Comparison of ENCODE assay signal across 1 cellular context in the genomic region with DNA sequence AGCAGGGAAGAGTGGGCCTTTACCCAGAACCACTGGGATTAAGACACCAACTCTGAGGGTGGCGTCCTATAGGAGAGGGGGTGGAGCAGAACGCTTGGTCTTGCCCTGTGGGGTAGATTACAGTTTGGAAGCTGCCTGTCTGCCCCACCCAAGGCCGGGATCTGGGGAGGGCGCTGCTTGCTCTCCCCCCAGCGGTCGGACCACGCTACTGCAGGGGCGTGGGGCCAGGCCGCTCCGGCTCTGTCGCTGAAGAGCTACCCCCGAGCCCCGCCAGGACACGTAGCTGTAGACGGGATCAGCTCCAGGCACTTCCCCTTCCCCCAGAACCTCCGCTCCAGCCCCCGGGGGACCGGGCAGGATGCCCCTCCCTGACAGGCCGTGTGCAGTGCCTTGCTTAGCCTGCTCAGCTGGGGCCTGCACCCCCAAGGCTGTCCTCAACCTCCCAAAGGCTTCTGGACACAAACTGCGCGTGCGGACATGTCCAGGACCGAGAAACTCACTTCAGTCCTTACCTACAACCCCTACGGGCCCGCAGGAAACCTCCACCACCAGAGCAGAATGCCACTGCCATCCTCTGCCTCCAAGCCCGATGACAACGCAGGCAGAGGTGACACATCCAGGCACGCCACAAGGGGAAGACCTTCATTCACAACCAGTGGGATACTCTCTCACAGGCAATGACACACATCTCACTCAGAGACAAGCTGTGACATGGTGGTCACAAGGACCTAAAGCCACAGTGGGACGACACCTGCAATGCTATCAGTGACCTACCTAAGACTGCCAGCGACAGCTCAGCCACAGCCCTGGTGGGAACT.
TF ChIP-seq lines count a peak whose summit lies in the region.

No MANE protein-coding gene starts in this region.

TF ChIP-seq in K562, 482 proteins besides CTCF, POLR2A, EP300 and RAD21 (continued from another document and continues in another):
- TF ChIP-seq, protein P1, sequence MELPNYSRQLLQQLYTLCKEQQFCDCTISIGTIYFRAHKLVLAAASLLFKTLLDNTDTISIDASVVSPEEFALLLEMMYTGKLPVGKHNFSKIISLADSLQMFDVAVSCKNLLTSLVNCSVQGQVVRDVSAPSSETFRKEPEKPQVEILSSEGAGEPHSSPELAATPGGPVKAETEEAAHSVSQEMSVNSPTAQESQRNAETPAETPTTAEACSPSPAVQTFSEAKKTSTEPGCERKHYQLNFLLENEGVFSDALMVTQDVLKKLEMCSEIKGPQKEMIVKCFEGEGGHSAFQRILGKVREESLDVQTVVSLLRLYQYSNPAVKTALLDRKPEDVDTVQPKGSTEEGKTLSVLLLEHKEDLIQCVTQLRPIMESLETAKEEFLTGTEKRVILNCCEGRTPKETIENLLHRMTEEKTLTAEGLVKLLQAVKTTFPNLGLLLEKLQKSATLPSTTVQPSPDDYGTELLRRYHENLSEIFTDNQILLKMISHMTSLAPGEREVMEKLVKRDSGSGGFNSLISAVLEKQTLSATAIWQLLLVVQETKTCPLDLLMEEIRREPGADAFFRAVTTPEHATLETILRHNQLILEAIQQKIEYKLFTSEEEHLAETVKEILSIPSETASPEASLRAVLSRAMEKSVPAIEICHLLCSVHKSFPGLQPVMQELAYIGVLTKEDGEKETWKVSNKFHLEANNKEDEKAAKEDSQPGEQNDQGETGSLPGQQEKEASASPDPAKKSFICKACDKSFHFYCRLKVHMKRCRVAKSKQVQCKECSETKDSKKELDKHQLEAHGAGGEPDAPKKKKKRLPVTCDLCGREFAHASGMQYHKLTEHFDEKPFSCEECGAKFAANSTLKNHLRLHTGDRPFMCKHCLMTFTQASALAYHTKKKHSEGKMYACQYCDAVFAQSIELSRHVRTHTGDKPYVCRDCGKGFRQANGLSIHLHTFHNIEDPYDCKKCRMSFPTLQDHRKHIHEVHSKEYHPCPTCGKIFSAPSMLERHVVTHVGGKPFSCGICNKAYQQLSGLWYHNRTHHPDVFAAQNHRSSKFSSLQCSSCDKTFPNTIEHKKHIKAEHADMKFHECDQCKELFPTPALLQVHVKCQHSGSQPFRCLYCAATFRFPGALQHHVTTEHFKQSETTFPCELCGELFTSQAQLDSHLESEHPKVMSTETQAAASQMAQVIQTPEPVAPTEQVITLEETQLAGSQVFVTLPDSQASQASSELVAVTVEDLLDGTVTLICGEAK (IDR thresholded peaks at IDR 0.05): no peak
- TF ChIP-seq, protein P1 (CRISPR knock-in tag; IDR thresholded peaks at IDR 0.05): no peak
- no peak for TF ChIP-seq EZH2 (IDR thresholded peaks at IDR 0.05; ENCODE audit: borderline replicate concordance, low read depth, low read length)
- TF ChIP-seq, protein P2, sequence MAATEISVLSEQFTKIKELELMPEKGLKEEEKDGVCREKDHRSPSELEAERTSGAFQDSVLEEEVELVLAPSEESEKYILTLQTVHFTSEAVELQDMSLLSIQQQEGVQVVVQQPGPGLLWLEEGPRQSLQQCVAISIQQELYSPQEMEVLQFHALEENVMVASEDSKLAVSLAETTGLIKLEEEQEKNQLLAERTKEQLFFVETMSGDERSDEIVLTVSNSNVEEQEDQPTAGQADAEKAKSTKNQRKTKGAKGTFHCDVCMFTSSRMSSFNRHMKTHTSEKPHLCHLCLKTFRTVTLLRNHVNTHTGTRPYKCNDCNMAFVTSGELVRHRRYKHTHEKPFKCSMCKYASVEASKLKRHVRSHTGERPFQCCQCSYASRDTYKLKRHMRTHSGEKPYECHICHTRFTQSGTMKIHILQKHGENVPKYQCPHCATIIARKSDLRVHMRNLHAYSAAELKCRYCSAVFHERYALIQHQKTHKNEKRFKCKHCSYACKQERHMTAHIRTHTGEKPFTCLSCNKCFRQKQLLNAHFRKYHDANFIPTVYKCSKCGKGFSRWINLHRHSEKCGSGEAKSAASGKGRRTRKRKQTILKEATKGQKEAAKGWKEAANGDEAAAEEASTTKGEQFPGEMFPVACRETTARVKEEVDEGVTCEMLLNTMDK (IDR thresholded peaks at IDR 0.05; ENCODE audit: borderline replicate concordance, insufficient read depth, low read depth, low read length, poor library complexity, severe bottlenecking): peak; percentile 18
- no peak for TF ChIP-seq GTF2E2 (tag; IDR thresholded peaks at IDR 0.05)
- TF ChIP-seq, protein P3, sequence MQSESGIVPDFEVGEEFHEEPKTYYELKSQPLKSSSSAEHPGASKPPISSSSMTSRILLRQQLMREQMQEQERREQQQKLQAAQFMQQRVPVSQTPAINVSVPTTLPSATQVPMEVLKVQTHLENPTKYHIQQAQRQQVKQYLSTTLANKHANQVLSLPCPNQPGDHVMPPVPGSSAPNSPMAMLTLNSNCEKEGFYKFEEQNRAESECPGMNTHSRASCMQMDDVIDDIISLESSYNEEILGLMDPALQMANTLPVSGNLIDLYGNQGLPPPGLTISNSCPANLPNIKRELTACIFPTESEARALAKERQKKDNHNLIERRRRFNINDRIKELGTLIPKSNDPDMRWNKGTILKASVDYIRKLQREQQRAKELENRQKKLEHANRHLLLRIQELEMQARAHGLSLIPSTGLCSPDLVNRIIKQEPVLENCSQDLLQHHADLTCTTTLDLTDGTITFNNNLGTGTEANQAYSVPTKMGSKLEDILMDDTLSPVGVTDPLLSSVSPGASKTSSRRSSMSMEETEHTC (IDR thresholded peaks at IDR 0.05): no peak
- TF ChIP-seq KAT7 (CRISPR knock-in tag; IDR thresholded peaks at IDR 0.05; ENCODE audit: borderline replicate concordance): peak; percentile 68
- no peak for TF ChIP-seq HMG20A (CRISPR knock-in tag; conservative IDR thresholded peaks at IDR 0.05)
- no peak for TF ChIP-seq ZNF77 (CRISPR knock-in tag; IDR thresholded peaks at IDR 0.05)
- TF ChIP-seq, protein P4, sequence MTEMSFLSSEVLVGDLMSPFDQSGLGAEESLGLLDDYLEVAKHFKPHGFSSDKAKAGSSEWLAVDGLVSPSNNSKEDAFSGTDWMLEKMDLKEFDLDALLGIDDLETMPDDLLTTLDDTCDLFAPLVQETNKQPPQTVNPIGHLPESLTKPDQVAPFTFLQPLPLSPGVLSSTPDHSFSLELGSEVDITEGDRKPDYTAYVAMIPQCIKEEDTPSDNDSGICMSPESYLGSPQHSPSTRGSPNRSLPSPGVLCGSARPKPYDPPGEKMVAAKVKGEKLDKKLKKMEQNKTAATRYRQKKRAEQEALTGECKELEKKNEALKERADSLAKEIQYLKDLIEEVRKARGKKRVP (CRISPR knock-in tag; IDR thresholded peaks at IDR 0.05): no peak
- no peak for TF ChIP-seq ZNF507 (tag; conservative IDR thresholded peaks at IDR 0.05)
- TF ChIP-seq, protein P5, sequence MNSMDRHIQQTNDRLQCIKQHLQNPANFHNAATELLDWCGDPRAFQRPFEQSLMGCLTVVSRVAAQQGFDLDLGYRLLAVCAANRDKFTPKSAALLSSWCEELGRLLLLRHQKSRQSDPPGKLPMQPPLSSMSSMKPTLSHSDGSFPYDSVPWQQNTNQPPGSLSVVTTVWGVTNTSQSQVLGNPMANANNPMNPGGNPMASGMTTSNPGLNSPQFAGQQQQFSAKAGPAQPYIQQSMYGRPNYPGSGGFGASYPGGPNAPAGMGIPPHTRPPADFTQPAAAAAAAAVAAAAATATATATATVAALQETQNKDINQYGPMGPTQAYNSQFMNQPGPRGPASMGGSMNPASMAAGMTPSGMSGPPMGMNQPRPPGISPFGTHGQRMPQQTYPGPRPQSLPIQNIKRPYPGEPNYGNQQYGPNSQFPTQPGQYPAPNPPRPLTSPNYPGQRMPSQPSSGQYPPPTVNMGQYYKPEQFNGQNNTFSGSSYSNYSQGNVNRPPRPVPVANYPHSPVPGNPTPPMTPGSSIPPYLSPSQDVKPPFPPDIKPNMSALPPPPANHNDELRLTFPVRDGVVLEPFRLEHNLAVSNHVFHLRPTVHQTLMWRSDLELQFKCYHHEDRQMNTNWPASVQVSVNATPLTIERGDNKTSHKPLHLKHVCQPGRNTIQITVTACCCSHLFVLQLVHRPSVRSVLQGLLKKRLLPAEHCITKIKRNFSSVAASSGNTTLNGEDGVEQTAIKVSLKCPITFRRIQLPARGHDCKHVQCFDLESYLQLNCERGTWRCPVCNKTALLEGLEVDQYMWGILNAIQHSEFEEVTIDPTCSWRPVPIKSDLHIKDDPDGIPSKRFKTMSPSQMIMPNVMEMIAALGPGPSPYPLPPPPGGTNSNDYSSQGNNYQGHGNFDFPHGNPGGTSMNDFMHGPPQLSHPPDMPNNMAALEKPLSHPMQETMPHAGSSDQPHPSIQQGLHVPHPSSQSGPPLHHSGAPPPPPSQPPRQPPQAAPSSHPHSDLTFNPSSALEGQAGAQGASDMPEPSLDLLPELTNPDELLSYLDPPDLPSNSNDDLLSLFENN (IDR thresholded peaks at IDR 0.05; ENCODE audit: low read depth in 2 of 2, low read length in 2 of 2): peak in 1 of 2 experiments; percentile 54; a peak in 1 of 4 replicates
- no peak for TF ChIP-seq MEF2A (IDR thresholded peaks at IDR 0.05; ENCODE audit: control insufficient read depth, low read depth, low read length)
- TF ChIP-seq SRSF9 (IDR thresholded peaks at IDR 0.05; ENCODE audit: borderline replicate concordance, low read depth, low read length): no peak
- TF ChIP-seq CHD2 (IDR thresholded peaks at IDR 0.05; ENCODE audit: low read depth, low read length): no peak
- TF ChIP-seq, protein P6, sequence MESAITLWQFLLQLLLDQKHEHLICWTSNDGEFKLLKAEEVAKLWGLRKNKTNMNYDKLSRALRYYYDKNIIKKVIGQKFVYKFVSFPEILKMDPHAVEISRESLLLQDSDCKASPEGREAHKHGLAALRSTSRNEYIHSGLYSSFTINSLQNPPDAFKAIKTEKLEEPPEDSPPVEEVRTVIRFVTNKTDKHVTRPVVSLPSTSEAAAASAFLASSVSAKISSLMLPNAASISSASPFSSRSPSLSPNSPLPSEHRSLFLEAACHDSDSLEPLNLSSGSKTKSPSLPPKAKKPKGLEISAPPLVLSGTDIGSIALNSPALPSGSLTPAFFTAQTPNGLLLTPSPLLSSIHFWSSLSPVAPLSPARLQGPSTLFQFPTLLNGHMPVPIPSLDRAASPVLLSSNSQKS (CRISPR knock-in tag; IDR thresholded peaks at IDR 0.05): no peak
- TF ChIP-seq SNIP1 (IDR thresholded peaks at IDR 0.05; ENCODE audit: low read depth): no peak
- TF ChIP-seq ZFPM2 (CRISPR knock-in tag; IDR thresholded peaks at IDR 0.05): no peak
- TF ChIP-seq ZNF707 (CRISPR knock-in tag; conservative IDR thresholded peaks at IDR 0.05): no peak
- no peak for TF ChIP-seq COPS2 (conservative IDR thresholded peaks at IDR 0.05)
- TF ChIP-seq, protein P7, sequence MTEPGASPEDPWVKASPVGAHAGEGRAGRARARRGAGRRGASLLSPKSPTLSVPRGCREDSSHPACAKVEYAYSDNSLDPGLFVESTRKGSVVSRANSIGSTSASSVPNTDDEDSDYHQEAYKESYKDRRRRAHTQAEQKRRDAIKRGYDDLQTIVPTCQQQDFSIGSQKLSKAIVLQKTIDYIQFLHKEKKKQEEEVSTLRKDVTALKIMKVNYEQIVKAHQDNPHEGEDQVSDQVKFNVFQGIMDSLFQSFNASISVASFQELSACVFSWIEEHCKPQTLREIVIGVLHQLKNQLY (CRISPR knock-in tag; conservative IDR thresholded peaks at IDR 0.05): no peak
- TF ChIP-seq, protein P8, sequence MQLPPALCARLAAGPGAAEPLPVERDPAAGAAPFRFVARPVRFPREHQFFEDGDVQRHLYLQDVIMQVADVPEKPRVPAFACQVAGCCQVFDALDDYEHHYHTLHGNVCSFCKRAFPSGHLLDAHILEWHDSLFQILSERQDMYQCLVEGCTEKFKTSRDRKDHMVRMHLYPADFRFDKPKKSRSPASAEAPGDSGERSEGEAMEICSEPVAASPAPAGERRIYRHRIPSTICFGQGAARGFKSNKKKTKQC (CRISPR knock-in tag; IDR thresholded peaks at IDR 0.05): peak; percentile 85
- TF ChIP-seq RNF2 (IDR thresholded peaks at IDR 0.05): no peak
- no peak for TF ChIP-seq ADNP (tag; IDR thresholded peaks at IDR 0.05)
- TF ChIP-seq IFI16 (CRISPR knock-in tag; IDR thresholded peaks at IDR 0.05): 0 out of 2 replicates have a peak, but pooled peaks have one; percentile 35
- TF ChIP-seq, protein P9, sequence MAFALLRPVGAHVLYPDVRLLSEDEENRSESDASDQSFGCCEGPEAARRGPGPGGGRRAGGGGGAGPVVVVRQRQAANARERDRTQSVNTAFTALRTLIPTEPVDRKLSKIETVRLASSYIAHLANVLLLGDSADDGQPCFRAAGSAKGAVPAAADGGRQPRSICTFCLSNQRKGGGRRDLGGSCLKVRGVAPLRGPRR (CRISPR knock-in tag; IDR thresholded peaks at IDR 0.05): 0 out of 2 replicates have a peak, but pooled peaks have one; percentile 33
- 0 out of 2 replicates have a peak, but pooled peaks have one; percentile 18 for TF ChIP-seq HEY1 (CRISPR knock-in tag; IDR thresholded peaks at IDR 0.05; ENCODE audit: borderline replicate concordance)
- TF ChIP-seq BHLHE40 (IDR thresholded peaks at IDR 0.05; ENCODE audit: low read length): peak; percentile 52
- no peak for TF ChIP-seq ZNF133 (CRISPR knock-in tag; IDR thresholded peaks at IDR 0.05)
- TF ChIP-seq PCBP2 (IDR thresholded peaks at IDR 0.05; ENCODE audit: low read depth, low read length, poor library complexity, severe bottlenecking): no peak
- TF ChIP-seq STAG1 (CRISPR knock-in tag; IDR thresholded peaks at IDR 0.05; ENCODE audit: borderline replicate concordance): peak; percentile 70; the same call in 1 of the 2 replicates
- TF ChIP-seq NR3C1 (CRISPR knock-in tag; IDR thresholded peaks at IDR 0.05): no peak
- TF ChIP-seq DIDO1 (tag; IDR thresholded peaks at IDR 0.05; ENCODE audit: low read depth): no peak
